12 cellular contexts compared by ENCODE assay signal in the genomic region with DNA sequence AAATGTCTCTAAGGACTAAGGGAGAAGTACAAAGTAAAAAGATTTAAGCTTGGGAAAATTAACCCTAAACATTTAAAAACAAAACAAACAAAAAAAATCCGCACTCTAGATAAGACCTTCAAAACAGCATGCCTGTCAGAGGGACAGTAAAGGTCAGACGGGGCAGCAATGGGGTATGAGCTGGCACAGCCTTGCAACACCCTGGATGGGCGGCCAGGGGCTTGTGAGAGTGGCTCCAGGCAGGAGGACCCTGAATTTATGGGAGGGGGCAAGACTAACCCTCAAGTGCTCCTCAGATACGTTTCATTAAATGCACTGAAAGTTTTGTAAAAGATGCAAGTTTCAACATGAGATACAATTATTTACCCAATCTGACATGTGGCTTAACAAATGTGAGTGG.
DNase-seq lines count a peak whose midpoint lies in the region; ATAC-seq and TF ChIP-seq lines count a peak whose summit lies in the region.
"Had no signal": no experiment of that assay in that cellular context is flagged by ENCODE, and none has a peak within 500 bp of the region (broad histone marks: within the 10 kb centered on the region; RNA-seq: fewer than 3 reads in every experiment).

No MANE protein-coding gene starts in this region.

- ATAC-seq in activated T-cell treated with anti-CD3 and anti-CD28 coated beads, Interleukin-2, amount 50 U/mL, for 72 hours (replicated peaks in 1 of 2), result no peak
- no peak for ATAC-seq in activated CD8-positive, alpha-beta T cell treated with anti-CD3 and anti-CD28 coated beads, Interleukin-2, amount 10 ng/mL, durations not matched to agents 7 days and 5 days
- ATAC-seq in lower lobe of right lung, result no peak
- ATAC-seq in upper lobe of left lung (ENCODE audit: low FRiP score in 2 of 2), result no peak

- H3K27ac Mint-ChIP-seq in activated T-cell treated with anti-CD3 and anti-CD28 coated beads, Interleukin-2, amount 50 U/mL, for 72 hours, result peak overlapping the region; percentile 87
- peak overlapping the region; percentile 91 for H3K27ac Mint-ChIP-seq in activated CD8-positive, alpha-beta T cell treated with anti-CD3 and anti-CD28 coated beads, Interleukin-2, amount 10 ng/mL, durations not matched to agents 7 days and 5 days

- DNase-seq in activated T-cell treated with anti-CD3 and anti-CD28 coated beads, Interleukin-2, amount 50 U/mL, for 72 hours, result no peak
- DNase-seq in activated T-cell treated with anti-CD3 and anti-CD28 coated beads, Interleukin-2, amount 50 U/mL, for 48 hours, result no peak
- no peak for DNase-seq in activated CD8-positive, alpha-beta T cell treated with anti-CD3 and anti-CD28 coated beads, Interleukin-2, amount 10 ng/mL, durations not matched to agents 7 days and 5 days
- DNase-seq in lower lobe of right lung (no peak), upper lobe of left lung (no peak), DMS153 treated with DMSO at 0.1 percent for 48 hours (lab: John Stamatoyannopoulos, UW; ENCODE audit: unreplicated experiment) (no peak), retina (no peak), NOMO-1 (lab: John Stamatoyannopoulos, UW; ENCODE audit: unreplicated experiment in 2 of 2) (no peak)
- DNase-seq: kidney glomerular epithelial cell, NCI-H1048 had no signal

- H3K4me3 Mint-ChIP-seq in activated T-cell treated with anti-CD3 and anti-CD28 coated beads, Interleukin-2, amount 50 U/mL, for 72 hours, result peak overlapping the region; percentile 72 to 87
- H3K4me3 Mint-ChIP-seq in activated CD8-positive, alpha-beta T cell treated with anti-CD3 and anti-CD28 coated beads, Interleukin-2, amount 10 ng/mL, durations not matched to agents 7 days and 5 days, result peak overlapping the region; percentile 70

- CTCF ChIA-PET in activated CD8-positive, alpha-beta T cell treated with anti-CD3 and anti-CD28 coated beads, Interleukin-2, amount 10 ng/mL, durations not matched to agents 7 days and 5 days (lab: Charles Lee), result interaction anchor here (0.6 to 1.6 kb wide), 7 partner anchors 9 to 196 kb away, joined by 3 to 4 read pairs (median 3); a partner anchor contains a TSS

- H3K4me1 Mint-ChIP-seq in activated T-cell treated with anti-CD3 and anti-CD28 coated beads, Interleukin-2, amount 50 U/mL, for 72 hours (ENCODE audit: low read depth), result peaks cover 99% of the 10 kb centered on the region
- peaks cover 99% of the 10 kb centered on the region for H3K4me1 Mint-ChIP-seq in activated CD8-positive, alpha-beta T cell treated with anti-CD3 and anti-CD28 coated beads, Interleukin-2, amount 10 ng/mL, durations not matched to agents 7 days and 5 days (ENCODE audit: low read depth)

- H3K9me3 Mint-ChIP-seq in activated T-cell treated with anti-CD3 and anti-CD28 coated beads, Interleukin-2, amount 50 U/mL, for 72 hours, result no peaks in the 10 kb centered on the region
- H3K9me3 Mint-ChIP-seq in activated CD8-positive, alpha-beta T cell treated with anti-CD3 and anti-CD28 coated beads, Interleukin-2, amount 10 ng/mL, durations not matched to agents 7 days and 5 days (ENCODE audit: insufficient read depth), result no peaks in the 10 kb centered on the region

- H3K27me3 ChIP-seq in lower lobe of right lung (ENCODE audit: low read depth) (no peaks in the 10 kb centered on the region), upper lobe of left lung (no peaks in the 10 kb centered on the region)
- H3K27me3 ChIP-seq: esophagus muscularis mucosa had no signal

- WGBS in upper lobe of left lung, 2 donors, result 48 to 49% methylated on average over 4 of the region's 4 CpGs

- H3K4me1 ChIP-seq in lower lobe of right lung (peaks cover 92% of the 10 kb centered on the region), upper lobe of left lung (peaks cover 77 to 91% (median 82%) of the 10 kb centered on the region in 4 donors)

- H3K9me3 ChIP-seq in lower lobe of right lung (no peaks in the 10 kb centered on the region), upper lobe of left lung (no peaks in the 10 kb centered on the region)
- H3K9me3 ChIP-seq: esophagus muscularis mucosa had no signal

- no peak for TF ChIP-seq EP300 in upper lobe of left lung (IDR thresholded peaks at IDR 0.05)

- H3K27me3 Mint-ChIP-seq in activated T-cell treated with anti-CD3 and anti-CD28 coated beads, Interleukin-2, amount 50 U/mL, for 72 hours (ENCODE audit: low read depth), result no peaks in the 10 kb centered on the region
- H3K27me3 Mint-ChIP-seq in activated CD8-positive, alpha-beta T cell treated with anti-CD3 and anti-CD28 coated beads, Interleukin-2, amount 10 ng/mL, durations not matched to agents 7 days and 5 days (ENCODE audit: low read depth), result no peaks in the 10 kb centered on the region

- peak overlapping the region; percentile 41 for H3K27ac ChIP-seq in lower lobe of right lung
- H3K27ac ChIP-seq in upper lobe of left lung, result peak overlapping the region; percentile 37 to 55 (median 42)
- H3K27ac ChIP-seq: VCaP had no signal

- intact Hi-C loops in lower lobe of right lung (cut with DNase I), result no loop called here

- no peak for TF ChIP-seq POLR2A in upper lobe of left lung (IDR thresholded peaks at IDR 0.05)

- POLR2A ChIA-PET in activated CD8-positive, alpha-beta T cell treated with anti-CD3 and anti-CD28 coated beads, Interleukin-2, amount 10 ng/mL, durations not matched to agents 7 days and 5 days (lab: Charles Lee), result interaction anchor here (0.6 to 1.2 kb wide), 3 partner anchors 12 to 107 kb away, joined by 4 to 5 read pairs (median 4); no protein-coding TSS in a partner anchor

- TF ChIP-seq CTCF in lower lobe of right lung (IDR thresholded peaks at IDR 0.05), result no peak
- TF ChIP-seq CTCF in upper lobe of left lung (IDR thresholded peaks at IDR 0.05), result no peak

- H3K4me3 ChIP-seq in lower lobe of right lung, result no peak overlapping the region
- H3K4me3 ChIP-seq in upper lobe of left lung, result no peak overlapping the region
- H3K4me3 ChIP-seq: esophagus muscularis mucosa had no signal

- H3K36me3 Mint-ChIP-seq in activated T-cell treated with anti-CD3 and anti-CD28 coated beads, Interleukin-2, amount 50 U/mL, for 72 hours (ENCODE audit: insufficient read depth in 2 of 2), result peaks cover 13 to 17% of the 10 kb centered on the region in 2 donors
- peaks cover 40% of the 10 kb centered on the region for H3K36me3 Mint-ChIP-seq in activated CD8-positive, alpha-beta T cell treated with anti-CD3 and anti-CD28 coated beads, Interleukin-2, amount 10 ng/mL, durations not matched to agents 7 days and 5 days (ENCODE audit: low read depth)

- H3K36me3 ChIP-seq in lower lobe of right lung (no peaks in the 10 kb centered on the region), upper lobe of left lung (no peaks in the 10 kb centered on the region)
- H3K36me3 ChIP-seq: esophagus muscularis mucosa had no signal
